ENCODE assay signal across 24 cellular contexts in genomic region chr3:157522646-157523045, GRCh38. TPM values are rescaled to one million over a fixed set of nuclear protein-coding genes. Genes with fewer than 3 reads are reported as not detected.
"Had no signal": no experiment of that assay in that cellular context is flagged by ENCODE, and none has a peak within 500 bp of the region (broad histone marks: within the 10 kb centered on the region; RNA-seq: fewer than 3 reads in every experiment).

No MANE protein-coding gene starts in this region.

- H3K9me3 ChIP-seq: colonic mucosa, esophagus squamous epithelium, gastrocnemius medialis had no signal

- H3K27ac Mint-ChIP-seq: dendritic cell treated with granulocyte-macrophage colony-stimulating factor and Interleukin-4, amounts not matched to agents 40 ng/mL and 50 ng/mL, for 4 days; effector memory CD8-positive, alpha-beta T cell; endodermal cell had no signal

- H3K4me3 ChIP-seq: colonic mucosa, coronary artery, dorsolateral prefrontal cortex, esophagus muscularis mucosa, esophagus squamous epithelium, gastrocnemius medialis, heart left ventricle, heart right ventricle had no signal

- DNase-seq: colonic mucosa; cortex of kidney; dermis blood vessel endothelial cell; dorsolateral prefrontal cortex; effector CD4-positive, alpha-beta T cell; effector CD8-positive, alpha-beta T cell; effector memory CD4-positive, alpha-beta T cell; effector memory CD8-positive, alpha-beta T cell; endodermal cell; erythroblast; esophagus squamous epithelium; foreskin fibroblast; foreskin keratinocyte; foreskin melanocyte; gastrocnemius medialis; glutamatergic neuron; head of caudate nucleus; heart left ventricle; heart right ventricle had no signal

- H3K4me3 Mint-ChIP-seq: dendritic cell treated with granulocyte-macrophage colony-stimulating factor and Interleukin-4, amounts not matched to agents 40 ng/mL and 50 ng/mL, for 4 days; effector memory CD8-positive, alpha-beta T cell; endodermal cell had no signal

- H3K36me3 ChIP-seq: colonic mucosa, esophagus muscularis mucosa, esophagus squamous epithelium, gastrocnemius medialis, heart left ventricle, heart right ventricle had no signal

- H3K27ac ChIP-seq: colonic mucosa, coronary artery, dorsolateral prefrontal cortex, epithelial cell of prostate, esophagus muscularis mucosa, esophagus squamous epithelium, foreskin keratinocyte, gastrocnemius medialis, heart left ventricle had no signal

- H3K4me1 ChIP-seq: colonic mucosa, esophagus muscularis mucosa, esophagus squamous epithelium, foreskin keratinocyte, gastrocnemius medialis, heart left ventricle, heart right ventricle had no signal

- H3K4me1 Mint-ChIP-seq: endodermal cell had no signal

- H3K27me3 Mint-ChIP-seq: dendritic cell treated with granulocyte-macrophage colony-stimulating factor and Interleukin-4, amounts not matched to agents 40 ng/mL and 50 ng/mL, for 4 days; effector memory CD8-positive, alpha-beta T cell had no signal

- H3K27me3 ChIP-seq: colonic mucosa, esophagus muscularis mucosa, esophagus squamous epithelium, foreskin keratinocyte, gastrocnemius medialis, heart left ventricle, heart right ventricle had no signal

- ATAC-seq: effector memory CD8-positive, alpha-beta T cell; esophagus mucosa; foreskin keratinocyte; gastrocnemius medialis; heart left ventricle; heart right ventricle had no signal

- H3K9me3 Mint-ChIP-seq: dendritic cell treated with granulocyte-macrophage colony-stimulating factor and Interleukin-4, amounts not matched to agents 40 ng/mL and 50 ng/mL, for 4 days; effector memory CD8-positive, alpha-beta T cell had no signal

RNA-seq across cellular contexts. Expression of gene VEPH1, which starts 19.4 kb away (rescaled TPM):
- total RNA-seq: esophagus squamous epithelium had no signal
